ENCODE assay signal across 26 cellular contexts in genomic region chr10:33715303-33715702, GRCh38.
DNase-seq lines count a peak whose midpoint lies in the region; ATAC-seq and TF ChIP-seq lines count a peak whose summit lies in the region.
"Had no signal": no experiment of that assay in that cellular context is flagged by ENCODE, and none has a peak within 500 bp of the region (broad histone marks: within the 10 kb centered on the region; RNA-seq: fewer than 3 reads in every experiment).

No MANE protein-coding gene starts in this region.

- TF ChIP-seq CTCF in GM12872 (IDR thresholded peaks at IDR 0.05; ENCODE audit: insufficient read depth, low read depth, low read length), result 0 out of 3 replicates have a peak, but pooled peaks have one; percentile 5

- DNase-seq in NCI-H69 (lab: John Stamatoyannopoulos, UW) (peak; percentile 4), left ventricle myocardium superior (peak; percentile 67), NK-92 (lab: John Stamatoyannopoulos, UW; ENCODE audit: unreplicated experiment) (no peak)
- DNase-seq: activated CD4-positive, alpha-beta T cell treated with anti-CD3 and anti-CD28 coated beads for 36 hours; activated T-cell treated with anti-CD3 and anti-CD28 coated beads, Interleukin-2, amount 50 U/mL, for 24 hours; DMS79 treated with DMSO at 0.1 percent for 48 hours; effector CD8-positive, alpha-beta T cell; foreskin melanocyte; hippocampal formation; immature natural killer cell; KBM-7; left lung; NCI-H1694 treated with DMSO at 0.1 percent for 48 hours; NCI-H2227 treated with DMSO at 0.1 percent for 48 hours; nephron progenitor cell; pancreas; stimulated activated CD4-positive, alpha-beta T cell treated with anti-CD3 and anti-CD28 coated beads, Interleukin-4, amount 100 ng/mL, for 4 hours; stimulated activated naive CD4-positive, alpha-beta T cell treated with Interleukin-2 at 50 U/mL for 16 hours had no signal

- ATAC-seq in HG02870 (IDR thresholded peaks at IDR 0.05; ENCODE audit: unreplicated experiment) (peak; percentile 79), left ventricle myocardium superior (peak; percentile 87), GM21526 (IDR thresholded peaks at IDR 0.05; ENCODE audit: low FRiP score, unreplicated experiment) (no peak), HG03460 (IDR thresholded peaks at IDR 0.05; ENCODE audit: unreplicated experiment) (no peak), GM21528 (IDR thresholded peaks at IDR 0.05; ENCODE audit: low FRiP score, unreplicated experiment) (no peak)
- ATAC-seq: activated CD4-positive, alpha-beta T cell treated with anti-CD3 and anti-CD28 coated beads for 36 hours; esophagus mucosa; left lung; Panc1; pancreas; sciatic nerve had no signal

- intact Hi-C loops in left ventricle myocardium superior (cut with micrococcal nuclease), result no loop called here

Comparison
In these comparisons a context has a peak if more than half of its experiments do, and no peak if none do; other contexts are left out.
1. ATAC-seq: peak in HG02870 (single experiment) and left ventricle myocardium superior (single experiment); none in GM21526 (single experiment), HG03460 (single experiment) and GM21528 (single experiment).